16 cellular contexts compared by ENCODE assay signal in the genomic region with DNA sequence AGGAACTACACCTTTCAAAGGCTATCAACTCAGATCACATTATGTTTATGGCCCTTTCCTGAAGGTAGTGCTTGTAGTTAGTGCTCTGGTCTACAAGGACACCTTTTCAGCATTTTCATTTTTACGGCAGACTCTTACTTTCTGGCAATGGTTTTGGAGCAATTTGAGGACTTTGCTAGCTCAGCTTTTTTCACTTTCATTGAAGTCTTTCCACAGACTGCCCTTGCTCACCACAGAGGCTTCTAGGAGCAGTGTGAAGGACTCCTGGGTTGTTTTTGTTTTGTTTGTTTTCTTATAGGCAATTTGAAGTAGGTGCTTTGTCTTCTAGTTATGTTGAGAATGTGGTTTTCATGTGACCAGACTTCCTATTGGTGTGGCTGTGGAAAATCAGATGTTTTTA. TPM values are rescaled to one million over a fixed set of nuclear protein-coding genes. Genes with fewer than 3 reads are reported as not detected.
DNase-seq lines count a peak whose midpoint lies in the region; ATAC-seq, FAIRE-seq and TF ChIP-seq lines count a peak whose summit lies in the region.
"Had no signal": no experiment of that assay in that cellular context is flagged by ENCODE, and none has a peak within 500 bp of the region (broad histone marks: within the 10 kb centered on the region; RNA-seq: fewer than 3 reads in every experiment).

No MANE protein-coding gene starts in this region.

- H3K9me3 ChIP-seq in K562 (replicated peaks; ENCODE audit: control insufficient read depth, insufficient read depth, low read depth, low read length), result no peaks in the 10 kb centered on the region
- H3K9me3 ChIP-seq: BLaER1 treated with 17β-estradiol and CSF1 and Interleukin-3, amounts not matched to agents 10 nM and 100 nM had no signal

- ATAC-seq in K562 (no peak), HG02623 (IDR thresholded peaks at IDR 0.05; ENCODE audit: unreplicated experiment) (no peak)

- no peaks in the 10 kb centered on the region for H3K9me1 ChIP-seq in K562 (ENCODE audit: control insufficient read depth, insufficient read depth, low read length)

- no peak for TF ChIP-seq POLR2A in K562 (conservative IDR thresholded peaks at IDR 0.05)

- no peak overlapping the region for H3K9ac ChIP-seq in K562 (ENCODE audit: insufficient read depth in 1 of 2, low read depth in 2 of 2, low read length in 2 of 2)
- H3K9ac ChIP-seq: BLaER1 treated with 17β-estradiol and CSF1 and Interleukin-3, amounts not matched to agents 10 nM and 100 nM had no signal

- H4K20me1 ChIP-seq in K562 (replicated peaks; ENCODE audit: control insufficient read depth, insufficient read depth, low read length), result no peaks in the 10 kb centered on the region

- no peak overlapping the region for H3K4me3 ChIP-seq in K562
- H3K4me3 ChIP-seq: BLaER1 treated with 17β-estradiol and CSF1 and Interleukin-3, amounts not matched to agents 10 nM and 100 nM had no signal

- peak; percentile 72 for DNase-seq in activated CD4-positive, alpha-beta T cell treated with anti-CD3 and anti-CD28 coated beads, Interleukin-2, amount 10 ng/mL, durations not matched to agents 24 days and 14 days
- DNase-seq in activated CD4-positive, alpha-beta T cell treated with anti-CD3 and anti-CD28 coated beads, Interleukin-2, amount 50 U/mL, for 4 hours, result no peak
- DNase-seq in RPMI8226 (peak; percentile 85), K562 (ENCODE audit: extremely low read depth in 1 of 4, low spot score in 3 of 4) (no peak), anterior cingulate cortex (lab: John Stamatoyannopoulos, UW) (no peak), endothelial cell (ENCODE audit: low spot score) (no peak)
- DNase-seq: AML-193; Calu3; CD4-positive, CD25-positive, alpha-beta regulatory T cell; DMS 273 treated with DMSO at 0.1 percent for 48 hours; HCEC 1CT; HFFc6; KG1 had no signal

- H3K9me3 Mint-ChIP-seq in activated CD4-positive, alpha-beta T cell treated with anti-CD3 and anti-CD28 coated beads, Interleukin-2, amount 10 ng/mL, durations not matched to agents 24 days and 14 days, result no peaks in the 10 kb centered on the region
- no peaks in the 10 kb centered on the region for H3K9me3 Mint-ChIP-seq in endothelial cell (ENCODE audit: unreplicated experiment)
- H3K9me3 Mint-ChIP-seq: CD4-positive, CD25-positive, alpha-beta regulatory T cell; HFFc6 had no signal

- no peak overlapping the region for H3K27ac ChIP-seq in K562 (ENCODE audit: extremely low read depth, low read depth, low read length)
- H3K27ac ChIP-seq: 22Rv1 had no signal

- H3K36me3 ChIP-seq in K562 (ENCODE audit: control insufficient read depth, insufficient read depth, low read length), result peaks cover 65% of the 10 kb centered on the region

- no peaks in the 10 kb centered on the region for H3K27me3 ChIP-seq in K562 (ENCODE audit: control insufficient read depth in 2 of 2, insufficient read depth in 2 of 2, low read length in 2 of 2)
- H3K27me3 ChIP-seq: BLaER1 treated with 17β-estradiol and CSF1 and Interleukin-3, amounts not matched to agents 10 nM and 100 nM had no signal

- no peaks in the 10 kb centered on the region for H3K4me1 Mint-ChIP-seq in activated CD4-positive, alpha-beta T cell treated with anti-CD3 and anti-CD28 coated beads, Interleukin-2, amount 10 ng/mL, durations not matched to agents 24 days and 14 days
- no peaks in the 10 kb centered on the region for H3K4me1 Mint-ChIP-seq in endothelial cell (ENCODE audit: unreplicated experiment)

- intact Hi-C loops in activated CD4-positive, alpha-beta T cell treated with anti-CD3 and anti-CD28 coated beads, Interleukin-2, amount 10 ng/mL, durations not matched to agents 24 days and 14 days (cut with micrococcal nuclease), result loop anchor here (5.0 kb wide), 3 partner anchors 82 to 312 kb away; a partner anchor contains a TSS
- intact Hi-C loops in K562 (cut with micrococcal nuclease), result no loop called here

- POLR2A ChIA-PET in K562 (lab: Yijun Ruan, JAX), result no interaction called here

- TF ChIP-seq EP300 in K562 (IDR thresholded peaks at IDR 0.05; ENCODE audit: low read length), result no peak

- H3K36me3 Mint-ChIP-seq in activated CD4-positive, alpha-beta T cell treated with anti-CD3 and anti-CD28 coated beads, Interleukin-2, amount 10 ng/mL, durations not matched to agents 24 days and 14 days (ENCODE audit: low read depth), result peaks cover 19% of the 10 kb centered on the region
- H3K36me3 Mint-ChIP-seq in endothelial cell (ENCODE audit: low read depth, unreplicated experiment), result no peaks in the 10 kb centered on the region

- no peak overlapping the region for H3K27ac Mint-ChIP-seq in activated CD4-positive, alpha-beta T cell treated with anti-CD3 and anti-CD28 coated beads, Interleukin-2, amount 10 ng/mL, durations not matched to agents 24 days and 14 days
- no peak overlapping the region for H3K27ac Mint-ChIP-seq in endothelial cell (ENCODE audit: unreplicated experiment)
- H3K27ac Mint-ChIP-seq: CD4-positive, CD25-positive, alpha-beta regulatory T cell; HFFc6 had no signal

- no peak overlapping the region for H3K4me3 Mint-ChIP-seq in activated CD4-positive, alpha-beta T cell treated with anti-CD3 and anti-CD28 coated beads, Interleukin-2, amount 10 ng/mL, durations not matched to agents 24 days and 14 days
- no peak overlapping the region for H3K4me3 Mint-ChIP-seq in endothelial cell (ENCODE audit: unreplicated experiment)
- H3K4me3 Mint-ChIP-seq: CD4-positive, CD25-positive, alpha-beta regulatory T cell; HFFc6 had no signal

- CTCF ChIA-PET in K562 (lab: Yijun Ruan, JAX; ENCODE audit: low intra/inter-chr PET ratio), result no interaction called here

- TF ChIP-seq CTCF in K562 (IDR thresholded peaks at IDR 0.05 in 2 of 3, conservative IDR thresholded peaks at IDR 0.05 in 1 of 3; ENCODE audit: insufficient read depth in 2 of 3, low read depth in 1 of 3, low read length in 3 of 3) (no peak), endothelial cell (IDR thresholded peaks at IDR 0.05; ENCODE audit: unreplicated experiment) (no peak)

- whole genome bisulfite sequencing in K562 (ENCODE audit: insufficient coverage, low coverage, missing lambda C conversion rate), result 100% methylated on average over 1 of the region's 1 CpG

- H2AFZ ChIP-seq in K562 (ENCODE audit: low read depth, low read length), result no peak overlapping the region

- no peak overlapping the region for H3K4me2 ChIP-seq in K562 (ENCODE audit: insufficient read depth, low read length)

- in situ Hi-C loops in K562 (cut with MboI), result no loop called here

- no peaks in the 10 kb centered on the region for H3K79me2 ChIP-seq in K562 (ENCODE audit: control insufficient read depth, insufficient read depth, low read length)

- no peak for FAIRE-seq in K562 (lab: Jason Lieb, UNC)

- BruUV-seq in K562 (replicated peaks; lab: Mats Ljungman, UMichigan), result no TSS peak

- TF ChIP-seq RAD21 in K562 (CRISPR knock-in tag; conservative IDR thresholded peaks at IDR 0.05 in 1 of 2, IDR thresholded peaks at IDR 0.05 in 1 of 2), result no peak

- H3K27me3 Mint-ChIP-seq in activated CD4-positive, alpha-beta T cell treated with anti-CD3 and anti-CD28 coated beads, Interleukin-2, amount 10 ng/mL, durations not matched to agents 24 days and 14 days, result no peaks in the 10 kb centered on the region
- no peaks in the 10 kb centered on the region for H3K27me3 Mint-ChIP-seq in endothelial cell (ENCODE audit: unreplicated experiment)
- H3K27me3 Mint-ChIP-seq: CD4-positive, CD25-positive, alpha-beta regulatory T cell had no signal

- H3K4me1 ChIP-seq in K562 (replicated peaks in 1 of 2; ENCODE audit: control insufficient read depth in 2 of 2, insufficient read depth in 2 of 2, low read length in 2 of 2), result peaks cover 0 to 30% of the 10 kb centered on the region in 2 experiments; a peak in 3 of 5 replicates

TF ChIP-seq in K562, 482 proteins besides CTCF, POLR2A, EP300 and RAD21:
- no peak for TF ChIP-seq PHF8 (IDR thresholded peaks at IDR 0.05; ENCODE audit: borderline replicate concordance, low read length)
- peak; percentile 6; the same call in 1 of the 2 replicates for TF ChIP-seq ELF2 (CRISPR knock-in tag; IDR thresholded peaks at IDR 0.05)
- peak; percentile 84 for TF ChIP-seq ZNF316 (IDR thresholded peaks at IDR 0.05)
- TF ChIP-seq C11orf30 (IDR thresholded peaks at IDR 0.05; ENCODE audit: low read depth), result peak; percentile 77
- TF ChIP-seq MAFG (tag; conservative IDR thresholded peaks at IDR 0.05), result peak; percentile 68
- no peak for TF ChIP-seq CBX5 (IDR thresholded peaks at IDR 0.05; ENCODE audit: borderline replicate concordance, low read depth)
- peak; percentile 49 for TF ChIP-seq MAFF (IDR thresholded peaks at IDR 0.05; ENCODE audit: low read length)
- TF ChIP-seq MAFK (IDR thresholded peaks at IDR 0.05; ENCODE audit: low read length), result peak; percentile 37; the same call in 1 of the 2 replicates

RNA-seq across cellular contexts. Expression of a gene that starts 43.1 kb away (rescaled TPM):
- total RNA-seq in activated CD4-positive, alpha-beta T cell treated with anti-CD3 and anti-CD28 coated beads, Interleukin-2, amount 10 ng/mL, durations not matched to agents 24 days and 14 days, result 133 and 142 TPM in 2 replicates
- 122 and 219 TPM in 2 replicates for total RNA-seq in K562 (2011; cell fraction: chromatin; rRNA removed; ENCODE audit: low replicate concordance)
- 126 and 131 TPM in 2 replicates for total RNA-seq in K562 (2011; cell fraction: nucleolus; rRNA removed)
- 167 and 170 TPM in 2 replicates for total RNA-seq in K562 (2011; cell fraction: nucleoplasm; rRNA removed)
- total RNA-seq in K562 (2014; rRNA removed), result 98.4 and 112 TPM in 2 replicates
- total RNA-seq in K562 (2014; rRNA removed; fragmentation: Illumina TruSeq; extraction: Trizol), result 96.2 and 124 TPM in 2 replicates
- total RNA-seq in K562 (2015; rRNA removed; fragmentation: Illumina TruSeq; extraction: Trizol), result 81.5 and 84.0 TPM in 2 replicates
- 96.0 and 104 TPM in 2 replicates for total RNA-seq in K562 (2021)
- 137 and 150 TPM in 2 replicates for polyA plus RNA-seq in K562 (2011; rRNA removed)
- polyA plus RNA-seq in K562 (2011; cell fraction: cytosol; rRNA removed), result 53.0 and 98.2 TPM in 2 replicates
- 69.4 and 92.8 TPM in 2 replicates for polyA plus RNA-seq in K562 (2011; cell fraction: nucleus; rRNA removed)
- 72.7 and 169 TPM in 2 replicates for polyA plus RNA-seq in K562 (2012)
- polyA plus RNA-seq in K562 (2014; fragmentation: Illumina TruSeq; extraction: Trizol), result 94.8 and 144 TPM in 2 replicates
- 10 to 100 TPM; 17.7 to 29.4 TPM for polyA plus RNA-seq in K562 (2014; fragmentation: Nextera tagmentation; extraction: Ambion mirVana)
- 97.0 and 98.6 TPM in 2 replicates for polyA plus RNA-seq in K562 (2014; rRNA removed)
- polyA minus RNA-seq in K562 (2011; rRNA and poly(A)+ RNA removed), result 180 and 193 TPM in 2 replicates
- polyA minus RNA-seq in K562 (2011; cell fraction: cytosol; rRNA and poly(A)+ RNA removed), result 46.6 and 55.4 TPM in 2 replicates
- polyA minus RNA-seq in K562 (2011; cell fraction: nucleus; rRNA and poly(A)+ RNA removed), result 97.5 and 128 TPM in 2 replicates
- total RNA-seq in endothelial cell (ENCODE audit: unreplicated experiment), result 16.0 TPM

Comparison
In these comparisons a context has a peak if more than half of its experiments do, and no peak if none do; other contexts are left out.
1. DNase-seq: peak in activated CD4-positive, alpha-beta T cell treated with anti-CD3 and anti-CD28 coated beads, Interleukin-2, amount 10 ng/mL, durations not matched to agents 24 days and 14 days (single experiment) and RPMI8226 (single experiment); none in activated CD4-positive, alpha-beta T cell treated with anti-CD3 and anti-CD28 coated beads, Interleukin-2, amount 50 U/mL, for 4 hours (0 of 2), K562 (0 of 4), anterior cingulate cortex (0 of 58) and endothelial cell (single experiment).